Comparison of ENCODE assay signal across 8 cellular contexts in genomic region chr6:77466055-77467028, GRCh38. TPM values are rescaled to one million over a fixed set of nuclear protein-coding genes. Genes with fewer than 3 reads are reported as not detected.
A peak's percentile ranks its signal among the peaks of the same experiment; 100 is the strongest.
DNase-seq lines count a peak whose midpoint lies in the region; ATAC-seq and TF ChIP-seq lines count a peak whose summit lies in the region.

No MANE protein-coding gene starts in this region.

- no peaks in the 10 kb centered on the region for H3K36me3 ChIP-seq in colonic mucosa

- H3K9ac ChIP-seq in colonic mucosa (ENCODE audit: low read depth in 2 of 2, low read length in 2 of 2) = no peak overlapping the region

- peak; percentile 54 for TF ChIP-seq CTCF in colonic mucosa (IDR thresholded peaks at IDR 0.05)

- H3K27me3 ChIP-seq in colonic mucosa = peaks cover 39% of the 10 kb centered on the region

- peak overlapping the region; percentile 88 to 90 for H3K27ac Mint-ChIP-seq in stimulated activated naive CD8-positive, alpha-beta T cell treated with anti-CD3 and anti-CD28 coated beads, Interleukin-15, amount 100 ng/mL, for 72 hours

- H3K27ac ChIP-seq in colonic mucosa = no peak overlapping the region

- peaks cover 78% of the 10 kb centered on the region for H3K27me3 Mint-ChIP-seq in stimulated activated naive CD8-positive, alpha-beta T cell treated with anti-CD3 and anti-CD28 coated beads, Interleukin-15, amount 100 ng/mL, for 72 hours

- intact Hi-C loops in colonic mucosa (cut with DNase I) = no loop called here
- intact Hi-C loops in left colon (cut with DNase I, micrococcal nuclease) = no loop called here

- peak overlapping the region; percentile 35 for H3K4me3 ChIP-seq in colonic mucosa

- peak; percentile 89 for ATAC-seq in GM18870 (IDR thresholded peaks at IDR 0.05; ENCODE audit: unreplicated experiment)
- peak; percentile 82 for ATAC-seq in HG03039 (IDR thresholded peaks at IDR 0.05; ENCODE audit: unreplicated experiment)
- peak; percentile 79 for ATAC-seq in left colon
- peak; percentile 76 for ATAC-seq in stimulated activated naive CD8-positive, alpha-beta T cell treated with anti-CD3 and anti-CD28 coated beads, Interleukin-15, amount 100 ng/mL, for 72 hours

- DNase-seq in CD1c-positive myeloid dendritic cell (ENCODE audit: extremely low spot score) = peak; percentile 24
- peak; percentile 78 for DNase-seq in RPMI7951 (ENCODE audit: low read depth)
- DNase-seq in colonic mucosa = peak; percentile 57
- DNase-seq in left colon = peak in 1 of 2 donors; percentile 62
- DNase-seq in stimulated activated naive CD8-positive, alpha-beta T cell treated with anti-CD3 and anti-CD28 coated beads, Interleukin-15, amount 100 ng/mL, for 72 hours = peak in 1 of 2 donors; percentile 29
- DNase-seq in NOMO-1 treated with dmso at 0.1 percent for 144 hours (lab: John Stamatoyannopoulos, UW; ENCODE audit: unreplicated experiment) = no peak

- H3K4me1 ChIP-seq in colonic mucosa = no peaks in the 10 kb centered on the region

- H3K9me3 Mint-ChIP-seq in stimulated activated naive CD8-positive, alpha-beta T cell treated with anti-CD3 and anti-CD28 coated beads, Interleukin-15, amount 100 ng/mL, for 72 hours = peaks cover 0 to 12% of the 10 kb centered on the region in 2 donors

- H3K4me3 Mint-ChIP-seq in stimulated activated naive CD8-positive, alpha-beta T cell treated with anti-CD3 and anti-CD28 coated beads, Interleukin-15, amount 100 ng/mL, for 72 hours = peak overlapping the region; percentile 91

- H3K9me3 ChIP-seq in colonic mucosa = no peaks in the 10 kb centered on the region

- peaks cover 31% of the 10 kb centered on the region for H3K4me1 Mint-ChIP-seq in stimulated activated naive CD8-positive, alpha-beta T cell treated with anti-CD3 and anti-CD28 coated beads, Interleukin-15, amount 100 ng/mL, for 72 hours

RNA-seq across cellular contexts. Expression of gene HTR1B, which starts 3.1 kb away (rescaled TPM):
- 0.68 and 0.72 TPM in 2 replicates for total RNA-seq in RPMI7951 (2014; rRNA removed; shearing (Covaris generic))
- total RNA-seq in colonic mucosa (under 1 TPM; 0.19 to 0.32 TPM), left colon (under 1 TPM in 1 of 2 donors, not detected in 1; 0.28 TPM)
